ENCODE assay signal across 8 cellular contexts in genomic region chr12:119115296-119115905, GRCh38.
A peak's percentile ranks its signal among the peaks of the same experiment; 100 is the strongest.
DNase-seq lines count a peak whose midpoint lies in the region; ATAC-seq and TF ChIP-seq lines count a peak whose summit lies in the region.

No MANE protein-coding gene starts in this region.

- H3K9me3 ChIP-seq in SK-N-SH (no peaks in the 10 kb centered on the region), PC-9 (ENCODE audit: insufficient read depth, low read depth) (no peaks in the 10 kb centered on the region)

- H3K36me3 Mint-ChIP-seq in memory B cell = no peaks in the 10 kb centered on the region

- H3K4me2 ChIP-seq in SK-N-SH = no peak overlapping the region
- H3K4me2 ChIP-seq in PC-9 = no peak overlapping the region

- no peak overlapping the region; a peak in 1 of 4 replicates for H3K4me3 ChIP-seq in SK-N-SH (ENCODE audit: low read depth in 2 of 2, low read length in 1 of 2)
- no peak overlapping the region for H3K4me3 ChIP-seq in PC-9
- H3K4me3 ChIP-seq in dorsolateral prefrontal cortex = no peak overlapping the region

- no TSS peak for BruUV-seq in PC-9 (replicated peaks; lab: Mats Ljungman, UMichigan)

- no peaks in the 10 kb centered on the region for H3K4me1 Mint-ChIP-seq in memory B cell

- DNase-seq in SK-N-SH (peak; percentile 75), HT-29 (ENCODE audit: low spot score) (peak; percentile 77), PC-9 (peak in 1 of 2 experiments; percentile 27), dorsolateral prefrontal cortex (peak in 2 of 10 donors; percentile 39 to 40), memory B cell (ENCODE audit: low spot score in 2 of 2) (peak; percentile 13 to 23), HPDE6-E6E7 (ENCODE audit: extremely low spot score) (no peak)

- H3K4me3 Mint-ChIP-seq in memory B cell = no peak overlapping the region

- POLR2A ChIA-PET in SK-N-SH (lab: Yijun Ruan, JAX) = no interaction called here
- POLR2A ChIA-PET in PC-9 (lab: Charles Lee; ENCODE audit: unreplicated experiment) = no interaction called here

- H3K27ac Mint-ChIP-seq in memory B cell = no peak overlapping the region

- H3K4me1 ChIP-seq in SK-N-SH (ENCODE audit: control insufficient read depth in 1 of 2, insufficient read depth in 2 of 2, low read depth in 1 of 2, low read length in 1 of 2) = peaks cover 0 to 6% of the 10 kb centered on the region in 2 experiments; a peak in 2 of 4 replicates
- H3K4me1 ChIP-seq in PC-9 (replicated peaks; ENCODE audit: insufficient read depth) = no peaks in the 10 kb centered on the region

- H3K79me2 ChIP-seq in SK-N-SH (ENCODE audit: insufficient read depth) (no peaks in the 10 kb centered on the region), PC-9 (ENCODE audit: low read depth) (no peaks in the 10 kb centered on the region)

- H3K27me3 ChIP-seq in SK-N-SH (ENCODE audit: insufficient read depth) (no peaks in the 10 kb centered on the region), PC-9 (ENCODE audit: insufficient read depth, low read depth) (peaks cover 4% of the 10 kb centered on the region; the same call in 1 of the 2 replicates), dorsolateral prefrontal cortex (no peaks in the 10 kb centered on the region)

- H3K36me3 ChIP-seq in SK-N-SH (replicated peaks in 1 of 2; ENCODE audit: control insufficient read depth in 1 of 2, insufficient read depth in 2 of 2, low read length in 1 of 2) (no peaks in the 10 kb centered on the region), PC-9 (ENCODE audit: low read depth) (no peaks in the 10 kb centered on the region)

- H4K20me1 ChIP-seq in SK-N-SH (ENCODE audit: insufficient read depth) (no peaks in the 10 kb centered on the region), PC-9 (ENCODE audit: insufficient read depth) (no peaks in the 10 kb centered on the region)

- H2AFZ ChIP-seq in SK-N-SH (ENCODE audit: low read depth) = no peak overlapping the region
- no peak overlapping the region for H2AFZ ChIP-seq in PC-9

- ATAC-seq in SK-N-SH treated with all-trans-retinoic acid at 6 μM for 48 hours = no peak
- no peak for ATAC-seq in memory B cell (ENCODE audit: low read depth)
- ATAC-seq in HG03521 (IDR thresholded peaks at IDR 0.05; ENCODE audit: unreplicated experiment) = no peak

- H3K9ac ChIP-seq in SK-N-SH = no peak overlapping the region

- peak; percentile 71 for TF ChIP-seq CTCF in SK-N-SH (IDR thresholded peaks at IDR 0.05)
- peak; percentile 96 for TF ChIP-seq CTCF in PC-9 (conservative IDR thresholded peaks at IDR 0.05)
- peak; percentile 74 to 99 (median 91) for TF ChIP-seq CTCF in dorsolateral prefrontal cortex (IDR thresholded peaks at IDR 0.05 in 54 of 56, conservative IDR thresholded peaks at IDR 0.05 in 2 of 56; ENCODE audit: low read depth in 1 of 56, partially characterized antibody in 56 of 56)

- H3F3A ChIP-seq in SK-N-SH (replicated peaks; ENCODE audit: insufficient read depth) = no peaks in the 10 kb centered on the region
- H3F3A ChIP-seq in PC-9 (ENCODE audit: insufficient read depth, low read depth) = no peaks in the 10 kb centered on the region

- intact Hi-C loops in PC-9 (cut with micrococcal nuclease; ENCODE audit: unreplicated experiment) = loop anchor here (1.0 to 10.0 kb wide), 2 partner anchors 119 to 298 kb away; no protein-coding TSS in a partner anchor
- intact Hi-C loops in dorsolateral prefrontal cortex (cut with DNase I) = loop anchor here (1.0 to 10.0 kb wide), 3 partner anchors 297 to 429 kb away; no protein-coding TSS in a partner anchor

- TF ChIP-seq RAD21 in SK-N-SH (IDR thresholded peaks at IDR 0.05; ENCODE audit: low read length) = peak; percentile 74

- H3K9me2 ChIP-seq in SK-N-SH = no peaks in the 10 kb centered on the region
- H3K9me2 ChIP-seq in PC-9 (ENCODE audit: insufficient read depth) = no peaks in the 10 kb centered on the region

- H3K27me3 Mint-ChIP-seq in memory B cell = peaks cover 8% of the 10 kb centered on the region

- WGBS in SK-N-SH (ENCODE audit: low lambda C conversion rate) = 10% methylated on average over 2 of the region's 2 CpGs

- TF ChIP-seq EP300 in SK-N-SH (IDR thresholded peaks at IDR 0.05; ENCODE audit: borderline replicate concordance in 1 of 2, low read depth in 1 of 2, low read length in 1 of 2) = no peak

- H3K27ac ChIP-seq in SK-N-SH (ENCODE audit: low read depth in 2 of 2, low read length in 1 of 2) (no peak overlapping the region), PC-9 (no peak overlapping the region), dorsolateral prefrontal cortex (no peak overlapping the region)

- peaks cover 2% of the 10 kb centered on the region for H3K9me3 Mint-ChIP-seq in memory B cell

- CTCF ChIA-PET in SK-N-SH (lab: Yijun Ruan, JAX) (interaction anchor here (0.6 to 6.7 kb wide), 24 partner anchors 8 to 298 kb away, joined by 3 to 62 read pairs (median 3); no protein-coding TSS in a partner anchor), PC-9 (lab: Charles Lee) (no interaction called here)

TF ChIP-seq in SK-N-SH, 30 proteins besides CTCF, POLR2A, EP300 and RAD21:
- TF ChIP-seq TAF1 (IDR thresholded peaks at IDR 0.05; ENCODE audit: borderline replicate concordance, low read depth, low read length) (no peak), FOXJ3 (CRISPR knock-in tag; IDR thresholded peaks at IDR 0.05) (no peak), RFX5 (IDR thresholded peaks at IDR 0.05; ENCODE audit: low read length) (no peak), GATA2 (CRISPR knock-in tag; IDR thresholded peaks at IDR 0.05) (no peak), TEAD4 (IDR thresholded peaks at IDR 0.05; ENCODE audit: borderline replicate concordance, insufficient read depth) (no peak), SMC3 (IDR thresholded peaks at IDR 0.05; ENCODE audit: low read depth, low read length) (peak; percentile 65; the same call in 1 of the 2 replicates), FOXM1 (IDR thresholded peaks at IDR 0.05; ENCODE audit: low read depth) (no peak), NFIC (IDR thresholded peaks at IDR 0.05; ENCODE audit: borderline replicate concordance) (no peak), MEF2A (IDR thresholded peaks at IDR 0.05; ENCODE audit: borderline replicate concordance, low read depth) (no peak), USF1 (IDR thresholded peaks at IDR 0.05; ENCODE audit: borderline replicate concordance, low read depth) (no peak), MXI1 (IDR thresholded peaks at IDR 0.05; ENCODE audit: low read depth, low read length) (peak; percentile 25; the same call in 1 of the 2 replicates)

TF ChIP-seq in SK-N-SH treated with all-trans-retinoic acid at 6 μM for 48 hours, 23 proteins besides CTCF, POLR2A, EP300 and RAD21:
- TF ChIP-seq ARNTL (CRISPR knock-in tag; IDR thresholded peaks at IDR 0.05; ENCODE audit: borderline replicate concordance, low read depth) (no peak), ZNF70 (CRISPR knock-in tag; IDR thresholded peaks at IDR 0.05) (no peak), OSR1 (CRISPR knock-in tag; IDR thresholded peaks at IDR 0.05) (no peak), PATZ1 (CRISPR knock-in tag; IDR thresholded peaks at IDR 0.05; ENCODE audit: borderline replicate concordance) (no peak), GLIS3 (CRISPR knock-in tag; IDR thresholded peaks at IDR 0.05) (no peak), ZC3H10 (CRISPR knock-in tag; IDR thresholded peaks at IDR 0.05) (no peak), TOX (CRISPR knock-in tag; IDR thresholded peaks at IDR 0.05; ENCODE audit: borderline replicate concordance) (no peak)
